Comparison of ENCODE assay signal across 8 cellular contexts in genomic region chr5:21481320-21482270, GRCh38.
A peak's percentile ranks its signal among the peaks of the same experiment; 100 is the strongest.
DNase-seq lines count a peak whose midpoint lies in the region; ATAC-seq, FAIRE-seq and TF ChIP-seq lines count a peak whose summit lies in the region.
"Not testable (repeated sequence)": the region's sequence is repeated elsewhere in the genome, so short reads cannot be mapped to it uniquely, and the experiment has no call there.

No MANE protein-coding gene starts in this region.

- H3K27me3 ChIP-seq in K562 (ENCODE audit: control insufficient read depth in 2 of 2, insufficient read depth in 2 of 2, low read length in 2 of 2); endodermal cell (ENCODE audit: control insufficient read depth, insufficient read depth, low read length, poor library complexity, severe bottlenecking): not testable (repeated sequence)

- not testable (repeated sequence) for ATAC-seq in K562; left cardiac atrium; stimulated activated naive B cell treated with anti-CD40 and anti-IgM and Interleukin-4, amounts not matched to agents 10 μg/mL and 1 μg/mL and 100 μg/mL, for 72 hours (replicated peaks)

- not testable (repeated sequence) for TF ChIP-seq EP300 in K562 (IDR thresholded peaks at IDR 0.05; ENCODE audit: low read length)

- not testable (repeated sequence) for FAIRE-seq in K562 (lab: Jason Lieb, UNC)

- intact Hi-C loops in K562 (cut with micrococcal nuclease); left cardiac atrium (cut with DNase I): not testable (repeated sequence)

- H3K9ac ChIP-seq in K562 (ENCODE audit: insufficient read depth in 1 of 2, low read depth in 2 of 2, low read length in 2 of 2), result peak overlapping the region in 1 of 2 experiments; percentile 64; a peak in 1 of 4 replicates
- H3K9ac ChIP-seq in endodermal cell (ENCODE audit: extremely low read depth, low read length, poor library complexity, severe bottlenecking), result not testable (repeated sequence)

- not testable (repeated sequence) for H4K20me1 ChIP-seq in K562 (replicated peaks; ENCODE audit: control insufficient read depth, insufficient read depth, low read length)

- not testable (repeated sequence) for H3K4me2 ChIP-seq in K562 (ENCODE audit: insufficient read depth, low read length)

- H3K27ac Mint-ChIP-seq in activated CD4-positive, alpha-beta T cell treated with anti-CD3 and anti-CD28 coated beads, Interleukin-2, amount 10 ng/mL, durations not matched to agents 7 days and 5 days, result peak overlapping the region; percentile 31
- H3K27ac Mint-ChIP-seq in endodermal cell, result peak overlapping the region; percentile 68
- not testable (repeated sequence) for H3K27ac Mint-ChIP-seq in stimulated activated naive B cell treated with anti-CD40 and anti-IgM and Interleukin-4, amounts not matched to agents 10 μg/mL and 1 μg/mL and 100 μg/mL, for 72 hours

- H3K9me1 ChIP-seq in K562 (ENCODE audit: control insufficient read depth, insufficient read depth, low read length), result not testable (repeated sequence)

- H3K36me3 Mint-ChIP-seq in activated CD4-positive, alpha-beta T cell treated with anti-CD3 and anti-CD28 coated beads, Interleukin-2, amount 10 ng/mL, durations not matched to agents 7 days and 5 days (ENCODE audit: low read depth), result not testable (repeated sequence)
- H3K36me3 Mint-ChIP-seq in endodermal cell (ENCODE audit: low read depth), result peaks cover 19% of the 10 kb centered on the region
- peaks cover 48 to 52% of the 10 kb centered on the region in 2 donors for H3K36me3 Mint-ChIP-seq in stimulated activated naive B cell treated with anti-CD40 and anti-IgM and Interleukin-4, amounts not matched to agents 10 μg/mL and 1 μg/mL and 100 μg/mL, for 72 hours

- not testable (repeated sequence) for H3K27me3 Mint-ChIP-seq in activated CD4-positive, alpha-beta T cell treated with anti-CD3 and anti-CD28 coated beads, Interleukin-2, amount 10 ng/mL, durations not matched to agents 7 days and 5 days; endodermal cell (ENCODE audit: insufficient read depth); stimulated activated naive B cell treated with anti-CD40 and anti-IgM and Interleukin-4, amounts not matched to agents 10 μg/mL and 1 μg/mL and 100 μg/mL, for 72 hours

- in situ Hi-C loops in K562 (cut with MboI), result not testable (repeated sequence)

- DNase-seq in Ammon's horn (ENCODE audit: low spot score) (peak; percentile 76), left cardiac atrium (peak; percentile 40), medulla oblongata (ENCODE audit: extremely low spot score) (peak; percentile 3), pons (ENCODE audit: low spot score) (peak; percentile 19)
- DNase-seq in activated CD4-positive, alpha-beta T cell treated with anti-CD3 and anti-CD28 coated beads, Interleukin-2, amount 10 ng/mL, durations not matched to agents 7 days and 5 days; K562 (ENCODE audit: extremely low read depth in 1 of 4, low spot score in 3 of 4); endodermal cell: not testable (repeated sequence)
- peak; percentile 11 for DNase-seq in stimulated activated naive B cell treated with anti-CD40 and anti-IgM and Interleukin-4, amounts not matched to agents 10 μg/mL and 1 μg/mL and 100 μg/mL, for 72 hours

- H3K36me3 ChIP-seq in K562 (ENCODE audit: control insufficient read depth, insufficient read depth, low read length); endodermal cell (ENCODE audit: control insufficient read depth, insufficient read depth, low read length): not testable (repeated sequence)

- POLR2A ChIA-PET in activated CD4-positive, alpha-beta T cell treated with anti-CD3 and anti-CD28 coated beads, Interleukin-2, amount 10 ng/mL, durations not matched to agents 7 days and 5 days (lab: Charles Lee); K562 (lab: Yijun Ruan, JAX): not testable (repeated sequence)

- not testable (repeated sequence) for H3K27ac ChIP-seq in K562 (ENCODE audit: extremely low read depth, low read depth, low read length); endodermal cell (ENCODE audit: low read depth, low read length)

- H3K79me2 ChIP-seq in K562 (ENCODE audit: control insufficient read depth, insufficient read depth, low read length), result not testable (repeated sequence)

- not testable (repeated sequence) for TF ChIP-seq POLR2A in K562 (conservative IDR thresholded peaks at IDR 0.05)

- H3K4me3 Mint-ChIP-seq in activated CD4-positive, alpha-beta T cell treated with anti-CD3 and anti-CD28 coated beads, Interleukin-2, amount 10 ng/mL, durations not matched to agents 7 days and 5 days; endodermal cell; stimulated activated naive B cell treated with anti-CD40 and anti-IgM and Interleukin-4, amounts not matched to agents 10 μg/mL and 1 μg/mL and 100 μg/mL, for 72 hours: not testable (repeated sequence)

- not testable (repeated sequence) for H2AFZ ChIP-seq in K562 (ENCODE audit: low read depth, low read length)

- H3K9me3 ChIP-seq in K562 (replicated peaks; ENCODE audit: control insufficient read depth, insufficient read depth, low read depth, low read length); endodermal cell (ENCODE audit: control insufficient read depth, low read length): not testable (repeated sequence)

- TF ChIP-seq CTCF in K562 (IDR thresholded peaks at IDR 0.05 in 2 of 3, conservative IDR thresholded peaks at IDR 0.05 in 1 of 3; ENCODE audit: insufficient read depth in 2 of 3, low read depth in 1 of 3, low read length in 3 of 3); endodermal cell (conservative IDR thresholded peaks at IDR 0.05): not testable (repeated sequence)

- H3K4me1 Mint-ChIP-seq in activated CD4-positive, alpha-beta T cell treated with anti-CD3 and anti-CD28 coated beads, Interleukin-2, amount 10 ng/mL, durations not matched to agents 7 days and 5 days; endodermal cell; stimulated activated naive B cell treated with anti-CD40 and anti-IgM and Interleukin-4, amounts not matched to agents 10 μg/mL and 1 μg/mL and 100 μg/mL, for 72 hours: not testable (repeated sequence)

- not testable (repeated sequence) for H3K4me3 ChIP-seq in K562; endodermal cell (ENCODE audit: low read length)

- CTCF ChIA-PET in activated CD4-positive, alpha-beta T cell treated with anti-CD3 and anti-CD28 coated beads, Interleukin-2, amount 10 ng/mL, durations not matched to agents 7 days and 5 days (lab: Charles Lee); K562 (lab: Yijun Ruan, JAX; ENCODE audit: low intra/inter-chr PET ratio): not testable (repeated sequence)

- peaks cover 0 to 10% of the 10 kb centered on the region in 2 experiments; a peak in 2 of 5 replicates for H3K4me1 ChIP-seq in K562 (replicated peaks in 1 of 2; ENCODE audit: control insufficient read depth in 2 of 2, insufficient read depth in 2 of 2, low read length in 2 of 2)
- H3K4me1 ChIP-seq in endodermal cell (ENCODE audit: control insufficient read depth, insufficient read depth, low read length), result not testable (repeated sequence)

- 42% methylated on average over 24 of the region's 24 CpGs for WGBS in K562 (ENCODE audit: insufficient coverage, low coverage, missing lambda C conversion rate)
- 92 to 96% methylated on average over 16 to 24 of the region's 24 CpGs for WGBS in endodermal cell (ENCODE audit: insufficient coverage in 1 of 2, insufficient read length in 1 of 2), 2 experiments

- TF ChIP-seq RAD21 in K562 (CRISPR knock-in tag; conservative IDR thresholded peaks at IDR 0.05 in 1 of 2, IDR thresholded peaks at IDR 0.05 in 1 of 2), result not testable (repeated sequence)

- H3K9me3 Mint-ChIP-seq in activated CD4-positive, alpha-beta T cell treated with anti-CD3 and anti-CD28 coated beads, Interleukin-2, amount 10 ng/mL, durations not matched to agents 7 days and 5 days; stimulated activated naive B cell treated with anti-CD40 and anti-IgM and Interleukin-4, amounts not matched to agents 10 μg/mL and 1 μg/mL and 100 μg/mL, for 72 hours: not testable (repeated sequence)
- H3K9me3 Mint-ChIP-seq in endodermal cell, result peaks cover 11% of the 10 kb centered on the region

- BruUV-seq in K562 (replicated peaks; lab: Mats Ljungman, UMichigan), result not testable (repeated sequence)

TF ChIP-seq in K562, 482 proteins besides CTCF, POLR2A, EP300 and RAD21 (continues in another document):
- 0 out of 2 replicates have a peak, but pooled peaks have one; percentile 35 for TF ChIP-seq ZC3H4 (CRISPR knock-in tag; IDR thresholded peaks at IDR 0.05; ENCODE audit: borderline replicate concordance)
- TF ChIP-seq ZSCAN32 (CRISPR knock-in tag; IDR thresholded peaks at IDR 0.05), result peak; percentile 26; the same call in 1 of the 2 replicates
- TF ChIP-seq TFAP4 (CRISPR knock-in tag; IDR thresholded peaks at IDR 0.05; ENCODE audit: borderline replicate concordance), result 0 out of 2 replicates have a peak, but pooled peaks have one; percentile 38
- TF ChIP-seq ZBTB17 (CRISPR knock-in tag; IDR thresholded peaks at IDR 0.05), result 0 out of 2 replicates have a peak, but pooled peaks have one; percentile 37
